15 cellular contexts compared by ENCODE assay signal in the genomic region with DNA sequence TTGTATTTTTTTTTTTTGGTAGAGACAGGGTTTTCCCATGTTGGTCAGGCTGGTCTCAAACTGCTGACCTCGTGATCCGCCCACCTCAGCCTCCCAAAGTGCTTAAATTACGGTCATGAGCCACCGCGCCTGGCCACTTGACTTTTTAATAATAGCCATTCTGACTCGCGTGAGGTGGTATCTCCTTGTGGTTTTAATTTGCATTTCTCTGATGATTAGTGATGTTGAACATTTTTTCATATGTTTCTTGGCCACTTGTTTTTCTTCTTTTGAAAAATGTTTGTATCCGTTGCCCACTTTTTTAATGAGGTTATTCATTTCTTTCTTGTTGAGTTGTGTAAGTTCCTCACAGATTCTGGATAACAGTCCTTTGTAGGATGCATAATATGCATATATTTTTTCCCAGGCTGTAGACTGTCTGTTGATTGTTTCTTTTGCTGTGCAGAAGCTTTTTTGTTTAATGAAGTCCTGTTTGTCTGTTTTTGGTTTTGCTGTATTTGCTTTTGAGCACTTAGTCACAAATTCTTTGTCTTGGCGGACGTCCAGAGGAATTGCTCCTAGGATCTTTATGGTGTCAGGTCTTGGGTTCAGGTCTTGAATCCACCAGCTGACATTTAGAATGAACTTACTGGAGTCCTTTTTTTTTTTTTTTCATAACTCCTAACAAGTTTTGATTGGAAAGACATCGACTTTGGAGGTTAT. TPM values are rescaled to one million over a fixed set of nuclear protein-coding genes. Genes with fewer than 3 reads are reported as not detected.
DNase-seq lines count a peak whose midpoint lies in the region; TF ChIP-seq lines count a peak whose summit lies in the region.
"Had no signal": no experiment of that assay in that cellular context is flagged by ENCODE, and none has a peak within 500 bp of the region (broad histone marks: within the 10 kb centered on the region; RNA-seq: fewer than 3 reads in every experiment).

No MANE protein-coding gene starts in this region.

- no peaks in the 10 kb centered on the region for H3K27me3 ChIP-seq in breast epithelium
- H3K27me3 ChIP-seq: body of pancreas, upper lobe of right lung had no signal

- H3K4me3 ChIP-seq in breast epithelium = no peak overlapping the region
- H3K4me3 ChIP-seq in epithelial cell of esophagus (ENCODE audit: low read length) = no peak overlapping the region
- H3K4me3 ChIP-seq: body of pancreas, upper lobe of right lung had no signal

- no peaks in the 10 kb centered on the region for H3K36me3 ChIP-seq in breast epithelium

- no peak for TF ChIP-seq POLR2A in breast epithelium (IDR thresholded peaks at IDR 0.05)

- H3K9me3 Mint-ChIP-seq in MCF 10A (ENCODE audit: unreplicated experiment) = no peaks in the 10 kb centered on the region
- no peaks in the 10 kb centered on the region for H3K9me3 Mint-ChIP-seq in mesothelial cell of epicardium
- H3K9me3 Mint-ChIP-seq: activated T-helper 1 cell treated with anti-CD3 and anti-CD28 coated beads, Interleukin-12 subunit alpha, Interleukin-12 subunit beta, Interleukin-2, Interleukin-4 antibody, amounts not matched to agents 30 ng/mL and 10 ng/mL and 1 ng/mL, durations not matched to agents 14 hours and 24 hours and 36 hours had no signal

- no peaks in the 10 kb centered on the region for H3K4me1 Mint-ChIP-seq in MCF 10A (ENCODE audit: insufficient read depth, unreplicated experiment)
- no peaks in the 10 kb centered on the region for H3K4me1 Mint-ChIP-seq in mesothelial cell of epicardium

- TF ChIP-seq CTCF in MCF 10A (IDR thresholded peaks at IDR 0.05; ENCODE audit: unreplicated experiment) = no peak
- no peak for TF ChIP-seq CTCF in breast epithelium (IDR thresholded peaks at IDR 0.05)
- TF ChIP-seq CTCF in epithelial cell of esophagus (IDR thresholded peaks at IDR 0.05; ENCODE audit: insufficient read depth, low read depth, low read length, missing control alignments) = no peak
- TF ChIP-seq CTCF in GM10248 (IDR thresholded peaks at IDR 0.05; ENCODE audit: control extremely low read depth, extremely low read depth, low read depth, missing control alignments) = no peak
- TF ChIP-seq CTCF in mesothelial cell of epicardium (IDR thresholded peaks at IDR 0.05; ENCODE audit: unreplicated experiment) = no peak

- H3K27ac Mint-ChIP-seq in MCF 10A (ENCODE audit: low read depth, unreplicated experiment) (no peak overlapping the region), mesothelial cell of epicardium (no peak overlapping the region)
- H3K27ac Mint-ChIP-seq: activated T-helper 1 cell treated with anti-CD3 and anti-CD28 coated beads, Interleukin-12 subunit alpha, Interleukin-12 subunit beta, Interleukin-2, Interleukin-4 antibody, amounts not matched to agents 30 ng/mL and 10 ng/mL and 1 ng/mL, durations not matched to agents 14 hours and 24 hours and 36 hours had no signal

- no peaks in the 10 kb centered on the region for H3K4me1 ChIP-seq in breast epithelium
- H3K4me1 ChIP-seq: upper lobe of right lung had no signal

- POLR2A ChIA-PET in MCF 10A (lab: Yijun Ruan, JAX) (interaction anchor here (0.7 kb wide), 1 partner anchor 1780 kb away, joined by 3 read pairs; no protein-coding TSS in a partner anchor), GM10248 (lab: Yijun Ruan, JAX) (no interaction called here)

- H3K27me3 Mint-ChIP-seq in MCF 10A (ENCODE audit: insufficient read depth, unreplicated experiment) (no peaks in the 10 kb centered on the region), mesothelial cell of epicardium (ENCODE audit: low read depth) (no peaks in the 10 kb centered on the region)

- peaks cover 55% of the 10 kb centered on the region for H3K36me3 Mint-ChIP-seq in MCF 10A (ENCODE audit: insufficient read depth, unreplicated experiment)
- H3K36me3 Mint-ChIP-seq in mesothelial cell of epicardium = peaks cover 11% of the 10 kb centered on the region

- no peak overlapping the region for H3K4me3 Mint-ChIP-seq in MCF 10A (ENCODE audit: unreplicated experiment)
- H3K4me3 Mint-ChIP-seq in mesothelial cell of epicardium = no peak overlapping the region
- H3K4me3 Mint-ChIP-seq: activated T-helper 1 cell treated with anti-CD3 and anti-CD28 coated beads, Interleukin-12 subunit alpha, Interleukin-12 subunit beta, Interleukin-2, Interleukin-4 antibody, amounts not matched to agents 30 ng/mL and 10 ng/mL and 1 ng/mL, durations not matched to agents 14 hours and 24 hours and 36 hours had no signal

- no peak overlapping the region for H3K27ac ChIP-seq in breast epithelium
- H3K27ac ChIP-seq: body of pancreas, epithelial cell of prostate, upper lobe of right lung had no signal

- CTCF ChIA-PET in MCF 10A (lab: Yijun Ruan, JAX) = no interaction called here
- CTCF ChIA-PET in GM10248 (lab: Yijun Ruan, JAX) = no interaction called here

- H3K9me3 ChIP-seq in breast epithelium = no peaks in the 10 kb centered on the region
- H3K9me3 ChIP-seq: body of pancreas, upper lobe of right lung had no signal

- no TSS peak for BruUV-seq in MCF 10A (replicated peaks; lab: Mats Ljungman, UMichigan)

- intact Hi-C loops in MCF 10A (cut with micrococcal nuclease) (no loop called here), breast epithelium (cut with DNase I; ENCODE audit: low total_unique reads) (no loop called here)

- DNase-seq in MCF 10A (ENCODE audit: unreplicated experiment) (peak; percentile 55), breast epithelium (ENCODE audit: low spot score in 2 of 2) (no peak), M059J (ENCODE audit: low read depth) (peak; percentile 66), epithelial cell of esophagus (ENCODE audit: low read depth) (peak; percentile 65), NCI-H526 treated with DMSO at 0.1 percent for 48 hours (lab: John Stamatoyannopoulos, UW) (no peak), iPS-NIHi11 (ENCODE audit: low spot score) (no peak), GM10248 (ENCODE audit: extremely low spot score) (no peak), mesothelial cell of epicardium (ENCODE audit: low spot score in 2 of 2, unreplicated experiment in 2 of 2) (no peak)
- DNase-seq: ACHN; activated CD4-positive, alpha-beta T cell treated with anti-CD3 and anti-CD28 coated beads for 4 hours; body of pancreas; SW 1271; upper lobe of right lung had no signal

RNA-seq across cellular contexts. Expression of gene PGAM5, which starts 10.3 kb away (rescaled TPM):
- total RNA-seq in MCF 10A (2022) (69.8 and 84.0 TPM in 2 replicates), breast epithelium (10 to 100 TPM; 20.2 to 38.0 (median 22.8) TPM), mesothelial cell of epicardium (23.5 to 26.6 TPM (median 24.5 TPM) in 3 replicates)
- 36.2 and 43.8 TPM in 2 replicates for total RNA-seq in M059J (2014; rRNA removed; shearing (Covaris generic))

RNA-seq across cellular contexts. Expression of gene PXMP2, which starts 13.0 kb away (rescaled TPM):
- total RNA-seq in MCF 10A (2022) (23.8 and 28.1 TPM in 2 replicates), breast epithelium (10 to 100 TPM; 29.0 to 50.9 (median 31.8) TPM), mesothelial cell of epicardium (23.6 to 25.2 TPM (median 25.0 TPM) in 3 replicates)
- total RNA-seq in M059J (2014; rRNA removed; shearing (Covaris generic)) = 66.4 and 83.4 TPM in 2 replicates

RNA-seq across cellular contexts. Expression of gene POLE, which starts 13.2 kb away (rescaled TPM):
- total RNA-seq in MCF 10A (2022) (36.3 and 40.4 TPM in 2 replicates), breast epithelium (10 to 100 TPM; 36.5 to 51.5 (median 43.5) TPM), mesothelial cell of epicardium (114 to 124 TPM (median 122 TPM) in 3 replicates)
- total RNA-seq in M059J (2014; rRNA removed; shearing (Covaris generic)) = 7.0 and 15.8 TPM in 2 replicates

Comparison
In these comparisons a context has a peak if more than half of its experiments do, and no peak if none do; other contexts are left out.
1. DNase-seq: peak in MCF 10A (single experiment), M059J (single experiment) and epithelial cell of esophagus (single experiment); none in breast epithelium (0 of 2), NCI-H526 treated with DMSO at 0.1 percent for 48 hours (single experiment), iPS-NIHi11 (single experiment), GM10248 (single experiment) and mesothelial cell of epicardium (0 of 2).